8 cellular contexts compared by ENCODE assay signal in genomic region chr4:18022572-18023039, GRCh38. TPM values are rescaled to one million over a fixed set of nuclear protein-coding genes. Genes with fewer than 3 reads are reported as not detected.
A peak's percentile ranks its signal among the peaks of the same experiment; 100 is the strongest.
DNase-seq lines count a peak whose midpoint lies in the region; ATAC-seq and TF ChIP-seq lines count a peak whose summit lies in the region.

No MANE protein-coding gene starts in this region.

- H2BK120ac ChIP-seq in mesendoderm (ENCODE audit: low read depth, low read length): no peak overlapping the region

- H3K79me2 ChIP-seq in mesendoderm (ENCODE audit: control insufficient read depth, insufficient read depth, low read length): peaks cover 6% of the 10 kb centered on the region

- no peak overlapping the region for H2BK5ac ChIP-seq in mesendoderm (ENCODE audit: low read length)

- H3K36me3 ChIP-seq in left ventricle myocardium inferior: no peaks in the 10 kb centered on the region
- H3K36me3 ChIP-seq in brain microvascular endothelial cell (replicated peaks): no peaks in the 10 kb centered on the region
- H3K36me3 ChIP-seq in mesendoderm (ENCODE audit: control insufficient read depth, insufficient read depth, low read length): no peaks in the 10 kb centered on the region
- no peaks in the 10 kb centered on the region for H3K36me3 ChIP-seq in uterus

- no peak overlapping the region for H4K5ac ChIP-seq in mesendoderm (ENCODE audit: low read length)

- H3K4me3 ChIP-seq in left ventricle myocardium inferior (peak overlapping the region; percentile 92), brain microvascular endothelial cell (ENCODE audit: low read depth, low read length) (peak overlapping the region; percentile 90), mesendoderm (ENCODE audit: low read length) (peak overlapping the region; percentile 52), uterus (peak overlapping the region; percentile 86 to 92)

- peak overlapping the region; percentile 16 for H3K4ac ChIP-seq in mesendoderm (ENCODE audit: low read depth, low read length)

- peak overlapping the region; percentile 65 for H3K4me2 ChIP-seq in mesendoderm (ENCODE audit: low read length)

- DNase-seq in left ventricle myocardium inferior (no peak), cardiac septum (ENCODE audit: low spot score) (no peak), brain microvascular endothelial cell (no peak), mesendoderm (no peak), uterus (no peak)
- DNase-seq in activated CD4-positive, CD25-positive, alpha-beta regulatory T cell treated with anti-CD3 and anti-CD28 coated beads, Interleukin-2, amount 50 U/mL, for 72 hours: no peak

- intact Hi-C loops in left ventricle myocardium inferior (cut with micrococcal nuclease) (no loop called here), cardiac septum (cut with DNase I) (loop anchor here (1.0 kb wide), 1 partner anchor 212 kb away; the partner anchor contains the start of genes DCAF16 and NCAPG), uterus (cut with DNase I; ENCODE audit: low total_unique reads) (no loop called here)

- H2AK5ac ChIP-seq in mesendoderm (ENCODE audit: low read length): no peak overlapping the region

- H2BK15ac ChIP-seq in mesendoderm (replicated peaks; ENCODE audit: low read depth): no peak overlapping the region

- H3K56ac ChIP-seq in mesendoderm (ENCODE audit: low read length): peak overlapping the region; percentile 73

- no peak overlapping the region for H3K23ac ChIP-seq in mesendoderm (ENCODE audit: low read length)

- H3K9ac ChIP-seq in mesendoderm (ENCODE audit: low read length): peak overlapping the region; percentile 55

- no peak for TF ChIP-seq POLR2A in uterus (IDR thresholded peaks at IDR 0.05)

- ATAC-seq in GM18511 (IDR thresholded peaks at IDR 0.05; ENCODE audit: unreplicated experiment): no peak
- ATAC-seq in GM18867 (IDR thresholded peaks at IDR 0.05; ENCODE audit: unreplicated experiment): no peak

- peak overlapping the region; percentile 97 for H3K27ac ChIP-seq in left ventricle myocardium inferior (replicated peaks)
- H3K27ac ChIP-seq in brain microvascular endothelial cell: no peak overlapping the region
- H3K27ac ChIP-seq in mesendoderm (ENCODE audit: low read depth, low read length): no peak overlapping the region
- H3K27ac ChIP-seq in uterus: peak overlapping the region; percentile 96 to 98

- H3K9me3 ChIP-seq in left ventricle myocardium inferior (replicated peaks) (no peaks in the 10 kb centered on the region), uterus (no peaks in the 10 kb centered on the region)

- H4K8ac ChIP-seq in mesendoderm (ENCODE audit: low read depth, low read length): no peak overlapping the region

- in situ Hi-C loops in brain microvascular endothelial cell (cut with HindIII; ENCODE audit: low pct_ligation_motif_present, low sequenced_read_pairs): no loop called here

- H3K27me3 ChIP-seq in left ventricle myocardium inferior (ENCODE audit: low read depth) (no peaks in the 10 kb centered on the region), brain microvascular endothelial cell (replicated peaks) (no peaks in the 10 kb centered on the region), mesendoderm (ENCODE audit: insufficient read depth, low read length, poor library complexity) (peaks cover 1% of the 10 kb centered on the region), uterus (no peaks in the 10 kb centered on the region)

- no CpG with 5 or more reads among the region's 19 CpGs for WGBS in mesendoderm (ENCODE audit: extremely low coverage, insufficient coverage, low lambda C conversion rate)

- peaks cover 6% of the 10 kb centered on the region for H3K79me1 ChIP-seq in mesendoderm (ENCODE audit: low read length)

- H3K4me1 ChIP-seq in left ventricle myocardium inferior (peaks cover 37% of the 10 kb centered on the region), mesendoderm (ENCODE audit: control insufficient read depth, low read depth, low read length) (no peaks in the 10 kb centered on the region), uterus (no peaks in the 10 kb centered on the region)

- H3K18ac ChIP-seq in mesendoderm (ENCODE audit: low read length): peak overlapping the region; percentile 47

- no peak for TF ChIP-seq CTCF in left ventricle myocardium inferior (IDR thresholded peaks at IDR 0.05; ENCODE audit: borderline replicate concordance)
- TF ChIP-seq CTCF in brain microvascular endothelial cell (IDR thresholded peaks at IDR 0.05; ENCODE audit: low read depth, low read length, missing control alignments): no peak
- TF ChIP-seq CTCF in uterus (IDR thresholded peaks at IDR 0.05): no peak

RNA-seq across cellular contexts. Expression of gene LCORL, which starts 1.1 kb away (rescaled TPM):
- total RNA-seq in left ventricle myocardium inferior (5.3 TPM), cardiac septum (5.5 TPM), uterus (10 to 100 TPM; 14.1 to 66.7 (median 23.1) TPM)
- 4.5 TPM for polyA plus RNA-seq in mesendoderm (2013, experiment 1 of 2)
- 4.0 TPM for polyA plus RNA-seq in mesendoderm (2013, experiment 2 of 2)

Comparison
In these comparisons a context has a peak if more than half of its experiments do, and no peak if none do; other contexts are left out.
1. H3K27ac ChIP-seq: peak in left ventricle myocardium inferior (single experiment) and uterus (2 of 2); none in brain microvascular endothelial cell (single experiment) and mesendoderm (single experiment).
2. Peak in every context shown above with its lines, with median percentiles within 50 percentile points of each other: H3K4me3 ChIP-seq.